Comparison of ENCODE assay signal across 9 cellular contexts in genomic region chr5:91293131-91293530, GRCh38.
DNase-seq lines count a peak whose midpoint lies in the region; ATAC-seq, FAIRE-seq and TF ChIP-seq lines count a peak whose summit lies in the region.
"Had no signal": no experiment of that assay in that cellular context is flagged by ENCODE, and none has a peak within 500 bp of the region (broad histone marks: within the 10 kb centered on the region; RNA-seq: fewer than 3 reads in every experiment).

No MANE protein-coding gene starts in this region.

- H3K27ac Mint-ChIP-seq in osteocyte (ENCODE audit: unreplicated experiment), result peak overlapping the region; percentile 52

- no peak for TF ChIP-seq CTCF in Panc1 (IDR thresholded peaks at IDR 0.05)
- TF ChIP-seq CTCF in osteocyte (IDR thresholded peaks at IDR 0.05), result no peak
- no peak for TF ChIP-seq CTCF in D721Med (IDR thresholded peaks at IDR 0.05; ENCODE audit: insufficient read depth, missing control alignments)
- no peak for TF ChIP-seq CTCF in GM10266 (IDR thresholded peaks at IDR 0.05; ENCODE audit: control insufficient read depth, insufficient read depth, low read depth, missing control alignments)

- no peaks in the 10 kb centered on the region for H3K9me3 ChIP-seq in Panc1 (ENCODE audit: control insufficient read depth, insufficient read depth, low read depth, low read length)

- ATAC-seq in HG02943 (IDR thresholded peaks at IDR 0.05; ENCODE audit: low read depth, unreplicated experiment), result peak; percentile 99
- no peak; the same call in 1 of the 2 replicates for ATAC-seq in Panc1

- intact Hi-C loops in Panc1 (cut with micrococcal nuclease; ENCODE audit: unreplicated experiment), result no loop called here

- H3K4me1 ChIP-seq in Panc1 (ENCODE audit: control insufficient read depth, insufficient read depth, low read length), result peaks cover 20% of the 10 kb centered on the region

- H3K27me3 ChIP-seq in Panc1 (ENCODE audit: control insufficient read depth, insufficient read depth, low read length), result no peaks in the 10 kb centered on the region

- FAIRE-seq in D721Med (lab: Jason Lieb, UNC), result no peak

- peak in 2 of 3 experiments; percentile 9 to 28 for DNase-seq in NCI-H1417 (lab: John Stamatoyannopoulos, UW)
- DNase-seq in NCI-H1417 treated with DMSO at 0.1 percent for 48 hours (lab: John Stamatoyannopoulos, UW), result no peak
- no peak for DNase-seq in Panc1 (ENCODE audit: low read depth, low spot score)
- DNase-seq in osteocyte (ENCODE audit: extremely low spot score, unreplicated experiment), result no peak
- DNase-seq in NCI-H1436 (lab: John Stamatoyannopoulos, UW), result no peak
- no peak for DNase-seq in D721Med (ENCODE audit: insufficient read length, low spot score)
- no peak for DNase-seq in GM10266 (ENCODE audit: extremely low spot score)

- in situ Hi-C loops in Panc1 (cut with HindIII; ENCODE audit: low pct_unique_long_range_greater_than_20kb, low sequenced_read_pairs), result no loop called here

- no TSS peak for BruUV-seq in Panc1 (replicated peaks; lab: Mats Ljungman, UMichigan)

- no peak overlapping the region for H3K4me3 Mint-ChIP-seq in osteocyte (ENCODE audit: unreplicated experiment)

- H3K27me3 Mint-ChIP-seq in osteocyte (ENCODE audit: unreplicated experiment), result no peaks in the 10 kb centered on the region

- H3K36me3 ChIP-seq in Panc1 (ENCODE audit: control insufficient read depth, insufficient read depth, low read length), result no peaks in the 10 kb centered on the region

- no peaks in the 10 kb centered on the region for H3K36me3 Mint-ChIP-seq in osteocyte (ENCODE audit: unreplicated experiment)

- no peak overlapping the region for H3K4me3 ChIP-seq in Panc1 (ENCODE audit: low read depth in 2 of 2, low read length in 2 of 2)

- H3K27ac ChIP-seq in Panc1 (ENCODE audit: low read length), result peak overlapping the region; percentile 62
- H3K27ac ChIP-seq: 22Rv1 had no signal

- H3K4me1 Mint-ChIP-seq in osteocyte (ENCODE audit: unreplicated experiment), result peaks cover 43% of the 10 kb centered on the region

- CTCF ChIA-PET in Panc1 (lab: Charles Lee), result no interaction called here

- POLR2A ChIA-PET in Panc1 (lab: Charles Lee), result no interaction called here

- no peaks in the 10 kb centered on the region for H3K9me3 Mint-ChIP-seq in osteocyte (ENCODE audit: unreplicated experiment)

Comparison
In these comparisons a context has a peak if more than half of its experiments do, and no peak if none do; other contexts are left out.
1. DNase-seq: peak in NCI-H1417 (2 of 3); none in NCI-H1417 treated with DMSO at 0.1 percent for 48 hours (single experiment), Panc1 (single experiment), osteocyte (single experiment), NCI-H1436 (single experiment), D721Med (single experiment) and GM10266 (single experiment).